Comparison of ENCODE assay signal across 15 cellular contexts in genomic region chr7:99692563-99692962, GRCh38. TPM values are rescaled to one million over a fixed set of nuclear protein-coding genes. Genes with fewer than 3 reads are reported as not detected.
"Had no signal": no experiment of that assay in that cellular context is flagged by ENCODE, and none has a peak within 500 bp of the region (broad histone marks: within the 10 kb centered on the region; RNA-seq: fewer than 3 reads in every experiment).

No MANE protein-coding gene starts in this region.

RNA-seq across cellular contexts. Expression of gene CYP3A5, which starts 12.8 kb away (rescaled TPM):
- total RNA-seq: heart right ventricle, lung microvascular endothelial cell, myocyte, osteocyte, spleen had no signal

RNA-seq across cellular contexts. Expression of gene CYP3A7, which starts 42.4 kb away (rescaled TPM):
- total RNA-seq: heart right ventricle, left cardiac atrium, left ventricle myocardium superior, lung microvascular endothelial cell, mesenteric fat pad, natural killer cell, occipital lobe, osteocyte, prostate gland, right cardiac atrium, spleen, subcutaneous adipose tissue, thoracic aorta had no signal
- polyA plus RNA-seq: heart right ventricle, keratinocyte, right cardiac atrium, spleen had no signal
